1 cellular context compared by ENCODE assay signal in genomic region chr15:59587085-59587826, GRCh38.
TF ChIP-seq lines count a peak whose summit lies in the region.

No MANE protein-coding gene starts in this region.

TF ChIP-seq in SK-N-SH treated with all-trans-retinoic acid at 6 μM for 48 hours, 23 proteins besides CTCF, POLR2A, EP300 and RAD21 (continued from another document):
- no peak for TF ChIP-seq POU6F1 (CRISPR knock-in tag; IDR thresholded peaks at IDR 0.05; ENCODE audit: borderline replicate concordance, low read depth)
- TF ChIP-seq ZFP3 (CRISPR knock-in tag; IDR thresholded peaks at IDR 0.05), result no peak
- TF ChIP-seq PPARA (CRISPR knock-in tag; IDR thresholded peaks at IDR 0.05; ENCODE audit: borderline replicate concordance), result no peak
- TF ChIP-seq RARB (CRISPR knock-in tag; IDR thresholded peaks at IDR 0.05), result no peak
- TF ChIP-seq, protein P1, sequence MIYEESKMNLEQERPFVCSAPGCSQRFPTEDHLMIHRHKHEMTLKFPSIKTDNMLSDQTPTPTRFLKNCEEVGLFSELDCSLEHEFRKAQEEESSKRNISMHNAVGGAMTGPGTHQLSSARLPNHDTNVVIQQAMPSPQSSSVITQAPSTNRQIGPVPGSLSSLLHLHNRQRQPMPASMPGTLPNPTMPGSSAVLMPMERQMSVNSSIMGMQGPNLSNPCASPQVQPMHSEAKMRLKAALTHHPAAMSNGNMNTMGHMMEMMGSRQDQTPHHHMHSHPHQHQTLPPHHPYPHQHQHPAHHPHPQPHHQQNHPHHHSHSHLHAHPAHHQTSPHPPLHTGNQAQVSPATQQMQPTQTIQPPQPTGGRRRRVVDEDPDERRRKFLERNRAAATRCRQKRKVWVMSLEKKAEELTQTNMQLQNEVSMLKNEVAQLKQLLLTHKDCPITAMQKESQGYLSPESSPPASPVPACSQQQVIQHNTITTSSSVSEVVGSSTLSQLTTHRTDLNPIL (CRISPR knock-in tag; IDR thresholded peaks at IDR 0.05; ENCODE audit: low read depth), result no peak
- TF ChIP-seq, protein P2, sequence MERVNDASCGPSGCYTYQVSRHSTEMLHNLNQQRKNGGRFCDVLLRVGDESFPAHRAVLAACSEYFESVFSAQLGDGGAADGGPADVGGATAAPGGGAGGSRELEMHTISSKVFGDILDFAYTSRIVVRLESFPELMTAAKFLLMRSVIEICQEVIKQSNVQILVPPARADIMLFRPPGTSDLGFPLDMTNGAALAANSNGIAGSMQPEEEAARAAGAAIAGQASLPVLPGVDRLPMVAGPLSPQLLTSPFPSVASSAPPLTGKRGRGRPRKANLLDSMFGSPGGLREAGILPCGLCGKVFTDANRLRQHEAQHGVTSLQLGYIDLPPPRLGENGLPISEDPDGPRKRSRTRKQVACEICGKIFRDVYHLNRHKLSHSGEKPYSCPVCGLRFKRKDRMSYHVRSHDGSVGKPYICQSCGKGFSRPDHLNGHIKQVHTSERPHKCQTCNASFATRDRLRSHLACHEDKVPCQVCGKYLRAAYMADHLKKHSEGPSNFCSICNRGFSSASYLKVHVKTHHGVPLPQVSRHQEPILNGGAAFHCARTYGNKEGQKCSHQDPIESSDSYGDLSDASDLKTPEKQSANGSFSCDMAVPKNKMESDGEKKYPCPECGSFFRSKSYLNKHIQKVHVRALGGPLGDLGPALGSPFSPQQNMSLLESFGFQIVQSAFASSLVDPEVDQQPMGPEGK (CRISPR knock-in tag; IDR thresholded peaks at IDR 0.05; ENCODE audit: borderline replicate concordance), result no peak
- no peak for TF ChIP-seq CSRNP3 (CRISPR knock-in tag; IDR thresholded peaks at IDR 0.05)
- no peak for TF ChIP-seq TSHZ2 (CRISPR knock-in tag; IDR thresholded peaks at IDR 0.05)
- no peak for TF ChIP-seq ZNF8 (CRISPR knock-in tag; IDR thresholded peaks at IDR 0.05)
- no peak for TF ChIP-seq ZNF565 (CRISPR knock-in tag; conservative IDR thresholded peaks at IDR 0.05; ENCODE audit: low read depth)
- TF ChIP-seq GLIS3 (CRISPR knock-in tag; IDR thresholded peaks at IDR 0.05), result no peak
- TF ChIP-seq SNAI2 (CRISPR knock-in tag; IDR thresholded peaks at IDR 0.05), result no peak
- no peak for TF ChIP-seq ZFP30 (CRISPR knock-in tag; IDR thresholded peaks at IDR 0.05)
- no peak for TF ChIP-seq ESRRG (CRISPR knock-in tag; IDR thresholded peaks at IDR 0.05)
- no peak for TF ChIP-seq CSDC2 (CRISPR knock-in tag; IDR thresholded peaks at IDR 0.05)
- TF ChIP-seq ISL1 (CRISPR knock-in tag; IDR thresholded peaks at IDR 0.05), result no peak
- TF ChIP-seq TCF4 (CRISPR knock-in tag; IDR thresholded peaks at IDR 0.05; ENCODE audit: borderline replicate concordance), result no peak
